ENCODE assay signal across 16 cellular contexts in the genomic region with DNA sequence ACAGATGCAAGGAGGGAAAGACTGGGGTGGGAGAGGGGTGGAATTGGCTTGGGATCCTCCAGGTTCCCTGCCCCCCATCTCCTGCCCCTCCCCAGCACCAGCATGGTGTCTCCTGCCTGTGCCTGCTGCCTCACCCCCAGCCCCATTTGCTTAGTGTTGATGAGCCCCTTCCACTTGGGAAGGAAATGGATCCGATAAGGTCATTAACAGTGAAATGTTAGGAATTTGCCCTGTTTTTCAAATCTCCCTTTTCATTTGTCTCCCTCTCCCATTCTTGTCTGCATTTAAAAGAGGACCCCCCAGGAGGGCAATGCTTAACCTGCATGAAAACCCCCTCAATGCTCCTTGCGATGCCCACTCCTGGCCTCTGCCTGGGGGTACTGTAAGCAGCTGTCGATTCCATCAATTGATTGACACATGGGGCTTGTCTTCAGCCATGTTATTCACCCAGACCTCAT. TPM values are rescaled to one million over a fixed set of nuclear protein-coding genes. Genes with fewer than 3 reads are reported as not detected.
DNase-seq lines count a peak whose midpoint lies in the region; ATAC-seq and TF ChIP-seq lines count a peak whose summit lies in the region.
"Had no signal": no experiment of that assay in that cellular context is flagged by ENCODE, and none has a peak within 500 bp of the region (broad histone marks: within the 10 kb centered on the region; RNA-seq: fewer than 3 reads in every experiment).

No MANE protein-coding gene starts in this region.

- ATAC-seq in Right ventricle myocardium superior (ENCODE audit: poor library complexity) = no peak

- H3K36me3 ChIP-seq in cardiac muscle cell = no peaks in the 10 kb centered on the region
- H3K36me3 ChIP-seq in mesenchymal stem cell (ENCODE audit: control insufficient read depth in 1 of 2, insufficient read depth in 2 of 2, low read depth in 1 of 2, low read length in 2 of 2) = peaks cover 13 to 38% of the 10 kb centered on the region in 2 experiments
- peaks cover 0 to 5% (median 0%) of the 10 kb centered on the region in 3 donors for H3K36me3 ChIP-seq in tibial artery
- H3K36me3 ChIP-seq: uterus had no signal

- no peak overlapping the region for H3K14ac ChIP-seq in mesenchymal stem cell (ENCODE audit: low read length in 2 of 2)

- no peak overlapping the region for H2AK5ac ChIP-seq in mesenchymal stem cell (ENCODE audit: low read length, severe bottlenecking)

- no peaks in the 10 kb centered on the region for H3K27me3 Mint-ChIP-seq in dendritic cell treated with granulocyte-macrophage colony-stimulating factor and Interleukin-4, amounts not matched to agents 40 ng/mL and 50 ng/mL, for 4 days
- H3K27me3 Mint-ChIP-seq: activated B cell treated with CpG ODN at 0.5 μM for 24 hours had no signal

- H3K4ac ChIP-seq in mesenchymal stem cell (ENCODE audit: low read depth in 1 of 2, low read length in 2 of 2) = no peak overlapping the region

- DNase-seq in cardiac muscle cell (ENCODE audit: low read depth in 1 of 2, low spot score in 1 of 2) = no peak
- DNase-seq in Right ventricle myocardium superior = no peak
- DNase-seq in mesenchymal stem cell = no peak
- DNase-seq in tibial artery = no peak
- no peak for DNase-seq in globus pallidus (ENCODE audit: low spot score)
- no peak for DNase-seq in NCI-H345 treated with DMSO at 0.1 percent for 48 hours (lab: John Stamatoyannopoulos, UW; ENCODE audit: unreplicated experiment)
- DNase-seq in DMS79 treated with DMSO at 0.1 percent for 48 hours (lab: John Stamatoyannopoulos, UW) = no peak
- DNase-seq: activated B cell treated with CpG ODN at 0.5 μM for 24 hours; activated CD8-positive, alpha-beta memory T cell treated with anti-CD3 and anti-CD28 coated beads, Interleukin-2, amount 50 U/mL, for 48 hours; DMS 273 treated with DMSO at 0.1 percent for 48 hours; effector CD4-positive, alpha-beta T cell; NCI-H2171; occipital lobe; uterus had no signal

- H3K4me1 Mint-ChIP-seq in dendritic cell treated with granulocyte-macrophage colony-stimulating factor and Interleukin-4, amounts not matched to agents 40 ng/mL and 50 ng/mL, for 4 days (ENCODE audit: low read depth) = peaks cover 85% of the 10 kb centered on the region

- peak overlapping the region; percentile 20 for H2BK120ac ChIP-seq in mesenchymal stem cell (ENCODE audit: low read depth, low read length)

- peak overlapping the region; percentile 16 for H4K8ac ChIP-seq in mesenchymal stem cell (ENCODE audit: low read length)

- H3K27ac Mint-ChIP-seq in dendritic cell treated with granulocyte-macrophage colony-stimulating factor and Interleukin-4, amounts not matched to agents 40 ng/mL and 50 ng/mL, for 4 days = peak overlapping the region; percentile 87

- H3K9ac ChIP-seq in mesenchymal stem cell (ENCODE audit: low read length) = no peak overlapping the region

- H3K27ac ChIP-seq in cardiac muscle cell (peak overlapping the region; percentile 93), mesenchymal stem cell (ENCODE audit: low read length, poor library complexity, severe bottlenecking) (no peak overlapping the region), tibial artery (peak overlapping the region; percentile 79 to 87)
- H3K27ac ChIP-seq: SK-N-MC had no signal

- peaks cover 32% of the 10 kb centered on the region for H3K36me3 Mint-ChIP-seq in dendritic cell treated with granulocyte-macrophage colony-stimulating factor and Interleukin-4, amounts not matched to agents 40 ng/mL and 50 ng/mL, for 4 days (ENCODE audit: low read depth)

- peaks cover 25% of the 10 kb centered on the region for H3K79me1 ChIP-seq in mesenchymal stem cell (replicated peaks; ENCODE audit: low read length, poor library complexity, severe bottlenecking)

- H2BK12ac ChIP-seq in mesenchymal stem cell (ENCODE audit: low read length in 2 of 2) = peak overlapping the region in 1 of 2 experiments; percentile 67

- no peak overlapping the region for H3K18ac ChIP-seq in mesenchymal stem cell (ENCODE audit: low read depth in 1 of 2, low read length in 2 of 2)

- no peak overlapping the region for H3K4me3 Mint-ChIP-seq in dendritic cell treated with granulocyte-macrophage colony-stimulating factor and Interleukin-4, amounts not matched to agents 40 ng/mL and 50 ng/mL, for 4 days
- H3K4me3 Mint-ChIP-seq: activated B cell treated with CpG ODN at 0.5 μM for 24 hours had no signal

- H3K27me3 ChIP-seq in cardiac muscle cell (no peaks in the 10 kb centered on the region), mesenchymal stem cell (ENCODE audit: control insufficient read depth in 1 of 2, insufficient read depth in 1 of 2, low read length in 2 of 2) (no peaks in the 10 kb centered on the region), tibial artery (no peaks in the 10 kb centered on the region)
- H3K27me3 ChIP-seq: uterus had no signal

- peak overlapping the region; percentile 37 for H4K91ac ChIP-seq in mesenchymal stem cell (ENCODE audit: low read length)

- H3K4me3 ChIP-seq in cardiac muscle cell (no peak overlapping the region), mesenchymal stem cell (ENCODE audit: insufficient read depth in 1 of 2, low read depth in 1 of 2, low read length in 2 of 2) (no peak overlapping the region), tibial artery (no peak overlapping the region)
- H3K4me3 ChIP-seq: SK-N-MC, uterus had no signal

- no peak overlapping the region for H3K4me2 ChIP-seq in mesenchymal stem cell (ENCODE audit: low read length, poor library complexity, severe bottlenecking)

- H2AFZ ChIP-seq in mesenchymal stem cell (ENCODE audit: low read depth, low read length) = no peak overlapping the region

- TF ChIP-seq CTCF in cardiac muscle cell (IDR thresholded peaks at IDR 0.05; ENCODE audit: low read depth, low read length) (no peak), tibial artery (IDR thresholded peaks at IDR 0.05) (no peak)

- 48% methylated on average over 3 of the region's 3 CpGs for WGBS in mesenchymal stem cell

- H2BK15ac ChIP-seq in mesenchymal stem cell (ENCODE audit: low read depth, poor library complexity, severe bottlenecking) = no peak overlapping the region

- no peaks in the 10 kb centered on the region for H3K9me3 Mint-ChIP-seq in dendritic cell treated with granulocyte-macrophage colony-stimulating factor and Interleukin-4, amounts not matched to agents 40 ng/mL and 50 ng/mL, for 4 days
- H3K9me3 Mint-ChIP-seq: activated B cell treated with CpG ODN at 0.5 μM for 24 hours had no signal

- H2BK5ac ChIP-seq in mesenchymal stem cell (ENCODE audit: low read depth, low read length, poor library complexity, severe bottlenecking) = no peak overlapping the region

- intact Hi-C loops in Right ventricle myocardium superior (cut with DNase I) = no loop called here
- intact Hi-C loops in dendritic cell treated with granulocyte-macrophage colony-stimulating factor and Interleukin-4, amounts not matched to agents 40 ng/mL and 50 ng/mL, for 4 days (cut with micrococcal nuclease) = no loop called here
- intact Hi-C loops in tibial artery (cut with DNase I; ENCODE audit: low total_unique reads) = loop anchor here (5.0 kb wide), 1 partner anchor 33 kb away; no protein-coding TSS in a partner anchor

- H3K9me3 ChIP-seq in cardiac muscle cell (ENCODE audit: low read depth) (no peaks in the 10 kb centered on the region), mesenchymal stem cell (ENCODE audit: control insufficient read depth, low read length) (no peaks in the 10 kb centered on the region), tibial artery (no peaks in the 10 kb centered on the region)
- H3K9me3 ChIP-seq: uterus had no signal

- H3K4me1 ChIP-seq in cardiac muscle cell (ENCODE audit: low read depth) (peaks cover 82% of the 10 kb centered on the region), mesenchymal stem cell (ENCODE audit: control insufficient read depth, insufficient read depth, low read depth, low read length) (peaks cover 26% of the 10 kb centered on the region), tibial artery (peaks cover 9 to 98% (median 72%) of the 10 kb centered on the region in 4 donors)

- no peak overlapping the region for H3K23ac ChIP-seq in mesenchymal stem cell (ENCODE audit: low read length in 2 of 2)

RNA-seq across cellular contexts. Expression of a gene that starts 51.5 kb away (rescaled TPM):
- total RNA-seq in cardiac muscle cell (283 and 324 TPM in 2 replicates), Right ventricle myocardium superior (168 TPM)
- 347 and 375 TPM in 2 replicates for polyA plus RNA-seq in cardiac muscle cell
- 69.5 TPM for polyA plus RNA-seq in mesenchymal stem cell (2013, experiment 1 of 2)
- polyA plus RNA-seq in mesenchymal stem cell (2013, experiment 2 of 2) = 67.5 TPM
